ENCODE assay signal across 9 cellular contexts in the genomic region with DNA sequence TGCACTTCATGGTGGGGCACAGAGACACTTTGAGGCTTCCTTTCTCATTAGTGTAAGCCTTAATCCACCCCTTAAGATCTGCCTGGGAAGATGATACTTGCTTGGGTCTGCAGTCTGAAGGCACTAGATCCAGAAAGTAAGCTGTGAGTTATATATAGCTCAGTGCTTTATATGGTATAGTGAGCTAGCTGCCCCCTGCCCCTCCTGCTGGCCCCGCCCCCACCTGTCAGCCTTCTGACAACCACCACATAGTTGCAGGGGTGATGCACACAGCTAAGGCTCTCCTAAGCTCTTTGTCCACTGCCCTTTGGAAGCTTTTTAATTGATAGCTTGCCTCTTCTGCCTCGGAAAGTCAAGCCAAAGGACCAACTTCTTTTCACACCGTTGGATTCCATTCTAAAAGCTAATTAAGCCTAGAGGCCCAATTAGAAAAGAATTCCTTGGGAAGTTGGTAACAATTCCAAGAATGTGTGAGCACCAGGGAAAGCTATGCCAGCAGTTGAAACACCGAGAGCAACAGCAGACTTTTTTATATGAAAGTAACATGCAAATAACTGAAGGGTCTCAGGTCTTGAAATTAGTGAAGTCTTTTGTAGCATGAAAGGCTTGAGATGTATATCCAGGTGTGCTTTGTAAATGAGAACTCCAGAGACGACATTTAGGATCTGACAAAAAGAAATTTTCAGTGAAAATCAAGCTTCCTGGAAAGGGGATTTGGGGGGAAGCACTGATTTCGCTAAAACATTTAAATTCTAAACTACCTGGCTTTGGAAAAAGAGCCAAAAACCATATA. TPM values are rescaled to one million over a fixed set of nuclear protein-coding genes. Genes with fewer than 3 reads are reported as not detected.
DNase-seq lines count a peak whose midpoint lies in the region; ATAC-seq and TF ChIP-seq lines count a peak whose summit lies in the region.
"Had no signal": no experiment of that assay in that cellular context is flagged by ENCODE, and none has a peak within 500 bp of the region (broad histone marks: within the 10 kb centered on the region; RNA-seq: fewer than 3 reads in every experiment).

No MANE protein-coding gene starts in this region.

- in situ Hi-C loops in KBM-7 (cut with MboI; ENCODE audit: low pct_unique_long_range_greater_than_20kb, low sequenced_read_pairs) = no loop called here

- peak overlapping the region; percentile 99 for H3K4ac ChIP-seq in trophoblast cell (ENCODE audit: low read depth, low read length)

- no peak for ATAC-seq in HG02885 (IDR thresholded peaks at IDR 0.05; ENCODE audit: poor library complexity, unreplicated experiment)
- ATAC-seq: stimulated activated naive B cell treated with anti-CD40 and anti-IgM and Interleukin-4, amounts not matched to agents 10 μg/mL and 1 μg/mL and 100 μg/mL, for 72 hours had no signal

- H3K23ac ChIP-seq in trophoblast cell (ENCODE audit: low read length) = no peak overlapping the region

- peak overlapping the region; percentile 100 for H3K18ac ChIP-seq in trophoblast cell (ENCODE audit: low read length)

- no peak overlapping the region for H4K12ac ChIP-seq in trophoblast cell (ENCODE audit: low read depth, low read length)

- H2AK5ac ChIP-seq in trophoblast cell (ENCODE audit: low read length) = no peak overlapping the region

- peaks cover 60% of the 10 kb centered on the region for H3K79me1 ChIP-seq in trophoblast cell (ENCODE audit: low read length)

- H3K27me3 ChIP-seq in WERI-Rb-1 (ENCODE audit: insufficient read depth, low read depth, severe bottlenecking) = peaks cover 25% of the 10 kb centered on the region
- peaks cover 18% of the 10 kb centered on the region for H3K27me3 ChIP-seq in left ventricle myocardium inferior (ENCODE audit: low read depth)
- no peaks in the 10 kb centered on the region for H3K27me3 ChIP-seq in trophoblast cell (ENCODE audit: insufficient read depth, low read length)

- H3K4me2 ChIP-seq in trophoblast cell (ENCODE audit: low read length) = peak overlapping the region; percentile 60

- no peak overlapping the region for H3K27ac Mint-ChIP-seq in CD14-positive monocyte
- H3K27ac Mint-ChIP-seq: stimulated activated naive B cell treated with anti-CD40 and anti-IgM and Interleukin-4, amounts not matched to agents 10 μg/mL and 1 μg/mL and 100 μg/mL, for 72 hours had no signal

- peaks cover 38% of the 10 kb centered on the region for H3K79me2 ChIP-seq in trophoblast cell (ENCODE audit: control insufficient read depth, insufficient read depth, low read length, poor library complexity)

- H3K14ac ChIP-seq in trophoblast cell (ENCODE audit: low read length) = peak overlapping the region; percentile 98

- no peaks in the 10 kb centered on the region for H3K9me3 ChIP-seq in WERI-Rb-1 (ENCODE audit: severe bottlenecking)
- no peaks in the 10 kb centered on the region for H3K9me3 ChIP-seq in left ventricle myocardium inferior (replicated peaks)
- H3K9me3 ChIP-seq in trophoblast cell (ENCODE audit: insufficient read depth, low read depth, low read length) = no peaks in the 10 kb centered on the region

- peaks cover 2% of the 10 kb centered on the region in 2 donors for H3K36me3 Mint-ChIP-seq in CD14-positive monocyte
- H3K36me3 Mint-ChIP-seq: stimulated activated naive B cell treated with anti-CD40 and anti-IgM and Interleukin-4, amounts not matched to agents 10 μg/mL and 1 μg/mL and 100 μg/mL, for 72 hours had no signal

- H3K27me3 Mint-ChIP-seq in CD14-positive monocyte (ENCODE audit: low read depth in 3 of 3) = peaks cover 72 to 94% (median 84%) of the 10 kb centered on the region in 3 donors

- H3K4me1 Mint-ChIP-seq in CD14-positive monocyte = peaks cover 34% of the 10 kb centered on the region

- intact Hi-C loops in left ventricle myocardium inferior (cut with micrococcal nuclease) (loop anchor here (5.0 to 10.0 kb wide), 2 partner anchors 47 to 200 kb away; no protein-coding TSS in a partner anchor), CD14-positive monocyte (cut with micrococcal nuclease) (loop anchor here (5.0 to 10.0 kb wide), 5 partner anchors 47 to 357 kb away; partner anchors contain the start of gene RAB8B (in 1 of the 2))

- peak overlapping the region; percentile 95 for H2BK5ac ChIP-seq in trophoblast cell (ENCODE audit: low read depth, low read length, poor library complexity)

- no peak overlapping the region for H4K91ac ChIP-seq in trophoblast cell (ENCODE audit: low read depth, low read length)

- H3K9me3 Mint-ChIP-seq in CD14-positive monocyte = peaks cover 0 to 10% (median 5%) of the 10 kb centered on the region in 7 donors
- H3K9me3 Mint-ChIP-seq: stimulated activated naive B cell treated with anti-CD40 and anti-IgM and Interleukin-4, amounts not matched to agents 10 μg/mL and 1 μg/mL and 100 μg/mL, for 72 hours had no signal

- H2BK12ac ChIP-seq in trophoblast cell (ENCODE audit: low read length) = no peak overlapping the region

- H2BK120ac ChIP-seq in trophoblast cell (ENCODE audit: insufficient read depth, low read length, poor library complexity) = peak overlapping the region; percentile 94

- H3K4me3 Mint-ChIP-seq in CD14-positive monocyte = peak overlapping the region in 1 of 2 donors; percentile 91

- no peak overlapping the region for H2AFZ ChIP-seq in trophoblast cell (ENCODE audit: insufficient read depth, low read length, poor library complexity)

- no peak overlapping the region for H3K27ac ChIP-seq in WERI-Rb-1
- peak overlapping the region; percentile 99 for H3K27ac ChIP-seq in left ventricle myocardium inferior (replicated peaks)
- H3K27ac ChIP-seq in trophoblast cell (ENCODE audit: low read depth, low read length) = peak overlapping the region; percentile 100

- no peak for TF ChIP-seq CTCF in WERI-Rb-1 (IDR thresholded peaks at IDR 0.05; ENCODE audit: low read depth, low read length)
- TF ChIP-seq CTCF in left ventricle myocardium inferior (IDR thresholded peaks at IDR 0.05; ENCODE audit: borderline replicate concordance) = no peak
- no peak for TF ChIP-seq CTCF in CD14-positive monocyte (IDR thresholded peaks at IDR 0.05)

- H4K8ac ChIP-seq in trophoblast cell (ENCODE audit: low read depth, low read length) = peak overlapping the region; percentile 90

- peak overlapping the region; percentile 96 for H3K9ac ChIP-seq in trophoblast cell (ENCODE audit: low read length)

- H3K4me1 ChIP-seq in left ventricle myocardium inferior (peaks cover 86% of the 10 kb centered on the region), trophoblast cell (ENCODE audit: control insufficient read depth in 1 of 2, insufficient read depth in 2 of 2, low read length in 2 of 2) (peaks cover 0 to 3% of the 10 kb centered on the region in 2 experiments)

- DNase-seq in Daoy (ENCODE audit: low read depth) (peak; percentile 69), WERI-Rb-1 (peak; percentile 50), left ventricle myocardium inferior (peak; percentile 55), trophoblast cell (no peak), KBM-7 (no peak), CD14-positive monocyte (ENCODE audit: low spot score) (no peak)
- DNase-seq in activated CD4-positive, alpha-beta T cell treated with anti-CD3 and anti-CD28 coated beads for 1 hour = no peak
- DNase-seq: stimulated activated naive B cell treated with anti-CD40 and anti-IgM and Interleukin-4, amounts not matched to agents 10 μg/mL and 1 μg/mL and 100 μg/mL, for 72 hours had no signal

- no peaks in the 10 kb centered on the region for H3K36me3 ChIP-seq in WERI-Rb-1
- H3K36me3 ChIP-seq in left ventricle myocardium inferior = peaks cover 41% of the 10 kb centered on the region
- peaks cover 25 to 42% of the 10 kb centered on the region in 2 experiments for H3K36me3 ChIP-seq in trophoblast cell (ENCODE audit: control insufficient read depth in 1 of 2, insufficient read depth in 2 of 2, low read length in 2 of 2)

- no CpG with 5 or more reads among the region's 6 CpGs for WGBS in trophoblast cell (ENCODE audit: extremely low coverage, insufficient coverage, insufficient read length)

- H3K4me3 ChIP-seq in WERI-Rb-1 (ENCODE audit: low read depth, low read length) (no peak overlapping the region), left ventricle myocardium inferior (peak overlapping the region; percentile 83), trophoblast cell (ENCODE audit: low read depth, low read length) (peak overlapping the region; percentile 94)

RNA-seq across cellular contexts. Expression of gene TPM1, which starts 2.3 kb away (rescaled TPM):
- total RNA-seq in Daoy (2014; rRNA removed; shearing (Covaris generic)) = 1,551 and 1,952 TPM in 2 replicates
- total RNA-seq in left ventricle myocardium inferior = 12,604 TPM
- polyA plus RNA-seq in trophoblast cell (2013) = 3,520 and 3,660 TPM in 2 replicates
- 10 to 100 TPM; 11.7 to 15.9 TPM for polyA plus RNA-seq in CD14-positive monocyte

Comparison
In these comparisons a context has a peak if more than half of its experiments do, and no peak if none do; other contexts are left out.
1. DNase-seq: peak in Daoy (single experiment), WERI-Rb-1 (single experiment) and left ventricle myocardium inferior (single experiment); none in trophoblast cell (0 of 2), KBM-7 (single experiment), CD14-positive monocyte (single experiment) and activated CD4-positive, alpha-beta T cell treated with anti-CD3 and anti-CD28 coated beads for 1 hour (single experiment).